Comparison of ENCODE assay signal across 25 cellular contexts in genomic region chr13:19020988-19021387, GRCh38.
"Had no signal": no experiment of that assay in that cellular context is flagged by ENCODE, and none has a peak within 500 bp of the region (broad histone marks: within the 10 kb centered on the region; RNA-seq: fewer than 3 reads in every experiment).

No MANE protein-coding gene starts in this region.

- H3K27me3 ChIP-seq: colonic mucosa, esophagus squamous epithelium, foreskin keratinocyte, hepatocyte had no signal

- H3K27ac ChIP-seq: colonic mucosa, coronary artery, dorsolateral prefrontal cortex, epithelial cell of prostate, esophagus muscularis mucosa, esophagus squamous epithelium, foreskin keratinocyte, gastrocnemius medialis, gastroesophageal sphincter, heart left ventricle, heart right ventricle, hepatocyte had no signal

- H3K9me3 ChIP-seq: colonic mucosa, gastrocnemius medialis, gastroesophageal sphincter had no signal

- H3K4me3 ChIP-seq: colonic mucosa, coronary artery, dorsolateral prefrontal cortex, esophagus muscularis mucosa, esophagus squamous epithelium, gastrocnemius medialis, gastroesophageal sphincter, heart left ventricle, heart right ventricle, hepatocyte had no signal

- H3K4me1 ChIP-seq: colonic mucosa, esophagus muscularis mucosa, esophagus squamous epithelium, foreskin keratinocyte, gastrocnemius medialis, gastroesophageal sphincter, heart left ventricle, heart right ventricle had no signal

- DNase-seq: colonic mucosa; cortex of kidney; dermis blood vessel endothelial cell; dorsolateral prefrontal cortex; effector CD4-positive, alpha-beta T cell; effector CD8-positive, alpha-beta T cell; effector memory CD4-positive, alpha-beta T cell; effector memory CD8-positive, alpha-beta T cell; endodermal cell; erythroblast; esophagus squamous epithelium; foreskin fibroblast; foreskin keratinocyte; foreskin melanocyte; gastrocnemius medialis; glutamatergic neuron; head of caudate nucleus; heart left ventricle; heart right ventricle had no signal

- H3K36me3 ChIP-seq: colonic mucosa, esophagus muscularis mucosa, esophagus squamous epithelium, gastrocnemius medialis, gastroesophageal sphincter, heart left ventricle, heart right ventricle had no signal

- ATAC-seq: effector memory CD8-positive, alpha-beta T cell; esophagus mucosa; foreskin keratinocyte; gastrocnemius medialis; gastroesophageal sphincter; heart left ventricle; heart right ventricle had no signal
